Comparison of ENCODE assay signal across 25 cellular contexts in genomic region chr12:48032597-48032996, GRCh38. TPM values are rescaled to one million over a fixed set of nuclear protein-coding genes. Genes with fewer than 3 reads are reported as not detected.
DNase-seq lines count a peak whose midpoint lies in the region; ATAC-seq and TF ChIP-seq lines count a peak whose summit lies in the region.
"Had no signal": no experiment of that assay in that cellular context is flagged by ENCODE, and none has a peak within 500 bp of the region (broad histone marks: within the 10 kb centered on the region; RNA-seq: fewer than 3 reads in every experiment).

No MANE protein-coding gene starts in this region.

- DNase-seq in IMR-90 (peak; percentile 4), fibroblast of mammary gland (ENCODE audit: low read depth) (peak; percentile 4), mesendoderm (peak; percentile 45), cerebellum (ENCODE audit: low spot score) (no peak), left ventricle myocardium inferior (no peak)
- DNase-seq: C1 segment of cervical spinal cord; CD4-positive, alpha-beta memory T cell; COR-L47; DMS53; HCEC 1CT; Karpas-422; NCI-H1092; NCI-H1436; NCI-H187 treated with DMSO at 0.1 percent for 48 hours; NCI-H2171 treated with DMSO at 0.1 percent for 48 hours; NCI-H526; NCI-H82; NK-92 treated with Interleukin-12 subunit alpha and Interleukin-12 subunit beta, amount 100 ng/mL, for 24 hours; Right ventricle myocardium superior; RPMI8226 had no signal

- TF ChIP-seq CTCF in IMR-90 (conservative IDR thresholded peaks at IDR 0.05; ENCODE audit: low read depth, low read length) (no peak), fibroblast of mammary gland (conservative IDR thresholded peaks at IDR 0.05; ENCODE audit: control insufficient read depth, insufficient read depth, low read depth, low read length) (no peak), left ventricle myocardium inferior (IDR thresholded peaks at IDR 0.05; ENCODE audit: borderline replicate concordance) (no peak)

- ATAC-seq in IMR-90 (ENCODE audit: low read depth) (no peak), GM21390 (IDR thresholded peaks at IDR 0.05; ENCODE audit: unreplicated experiment) (no peak), HG03135 (IDR thresholded peaks at IDR 0.05; ENCODE audit: unreplicated experiment) (no peak)
- ATAC-seq: A549, GM23338 had no signal

- H3K36me3 ChIP-seq in IMR-90 (ENCODE audit: control insufficient read depth, insufficient read depth, low read length) (no peaks in the 10 kb centered on the region), mesendoderm (ENCODE audit: control insufficient read depth, insufficient read depth, low read length) (no peaks in the 10 kb centered on the region), left ventricle myocardium inferior (no peaks in the 10 kb centered on the region)

- no peak for TF ChIP-seq RAD21 in IMR-90 (IDR thresholded peaks at IDR 0.05; ENCODE audit: low read length)

- no peak overlapping the region for H2BK120ac ChIP-seq in IMR-90 (ENCODE audit: low read depth, low read length)
- H2BK120ac ChIP-seq in mesendoderm (ENCODE audit: low read depth, low read length) = no peak overlapping the region

- H2BK5ac ChIP-seq in IMR-90 (ENCODE audit: low read depth, low read length, poor library complexity, severe bottlenecking) (no peak overlapping the region), mesendoderm (ENCODE audit: low read length) (no peak overlapping the region)

- H4K20me1 ChIP-seq in IMR-90 (ENCODE audit: insufficient read depth, low read length) = no peaks in the 10 kb centered on the region

- H3K9me1 ChIP-seq in IMR-90 (ENCODE audit: insufficient read depth, low read length) = peaks cover 10% of the 10 kb centered on the region; the same call in 1 of the 2 replicates

- H3K56ac ChIP-seq in IMR-90 (ENCODE audit: extremely low read depth, insufficient read depth, low read length) (no peak overlapping the region), mesendoderm (ENCODE audit: low read length) (no peak overlapping the region)

- H2AK5ac ChIP-seq in IMR-90 (ENCODE audit: low read depth, low read length) (no peak overlapping the region), mesendoderm (ENCODE audit: low read length) (no peak overlapping the region)

- H3K79me1 ChIP-seq in IMR-90 (ENCODE audit: low read depth in 1 of 2, low read length in 2 of 2) (no peaks in the 10 kb centered on the region), mesendoderm (ENCODE audit: low read length) (no peaks in the 10 kb centered on the region)

- H4K91ac ChIP-seq in IMR-90 (ENCODE audit: insufficient read depth, low read depth, low read length) = no peak overlapping the region

- BruUV-seq in IMR-90 (replicated peaks; lab: Mats Ljungman, UMichigan) = no TSS peak

- intact Hi-C loops in IMR-90 (cut with micrococcal nuclease) = no loop called here
- intact Hi-C loops in left ventricle myocardium inferior (cut with micrococcal nuclease) = no loop called here

- H3K4me2 ChIP-seq in IMR-90 (ENCODE audit: low read depth, low read length) (no peak overlapping the region), mesendoderm (ENCODE audit: low read length) (no peak overlapping the region)
- H3K4me2 ChIP-seq: A549, GM23338 had no signal

- no peak overlapping the region for H4K5ac ChIP-seq in IMR-90 (ENCODE audit: low read depth, low read length)
- no peak overlapping the region for H4K5ac ChIP-seq in mesendoderm (ENCODE audit: low read length)

- H4K8ac ChIP-seq in IMR-90 (ENCODE audit: low read depth in 2 of 2, low read length in 2 of 2) = no peak overlapping the region
- no peak overlapping the region for H4K8ac ChIP-seq in mesendoderm (ENCODE audit: low read depth, low read length)

- H2AK9ac ChIP-seq in IMR-90 (replicated peaks; ENCODE audit: low read depth, low read length, poor library complexity) = no peak overlapping the region

- no peak overlapping the region for H3K4me3 ChIP-seq in IMR-90 (ENCODE audit: insufficient read depth, low read depth, low read length)
- no peak overlapping the region for H3K4me3 ChIP-seq in fibroblast of mammary gland (ENCODE audit: control insufficient read depth, low read depth, low read length)
- no peak overlapping the region for H3K4me3 ChIP-seq in mesendoderm (ENCODE audit: low read length)
- no peak overlapping the region for H3K4me3 ChIP-seq in left ventricle myocardium inferior
- H3K4me3 ChIP-seq: A549, GM23338 had no signal

- POLR2A ChIA-PET in IMR-90 (lab: Charles Lee; ENCODE audit: unreplicated experiment) = no interaction called here

- H3K79me2 ChIP-seq in mesendoderm (ENCODE audit: control insufficient read depth, insufficient read depth, low read length) = no peaks in the 10 kb centered on the region

- H3K14ac ChIP-seq in IMR-90 (replicated peaks; ENCODE audit: low read depth, low read length) = no peak overlapping the region

- CTCF ChIA-PET in IMR-90 (lab: Yijun Ruan, JAX) = interaction anchor here (0.5 to 0.7 kb wide), 2 partner anchors 9 to 45 kb away, joined by 3 to 5 read pairs; no protein-coding TSS in a partner anchor

- H3K4me1 ChIP-seq in IMR-90 (ENCODE audit: control insufficient read depth, insufficient read depth, low read length) (peaks cover 11% of the 10 kb centered on the region), mesendoderm (ENCODE audit: control insufficient read depth, low read depth, low read length) (peaks cover 7% of the 10 kb centered on the region), left ventricle myocardium inferior (peaks cover 21% of the 10 kb centered on the region)
- H3K4me1 ChIP-seq: A549 had no signal

- in situ Hi-C loops in IMR-90 (cut with MboI; ENCODE audit: low sequenced_read_pairs) = no loop called here

- H3K23ac ChIP-seq in IMR-90 (ENCODE audit: low read depth, low read length) (no peak overlapping the region), mesendoderm (ENCODE audit: low read length) (no peak overlapping the region)

- H3K9me3 ChIP-seq in IMR-90 (ENCODE audit: control insufficient read depth, insufficient read depth, low read length) = no peaks in the 10 kb centered on the region
- no peaks in the 10 kb centered on the region for H3K9me3 ChIP-seq in left ventricle myocardium inferior (replicated peaks)
- H3K9me3 ChIP-seq: A549 had no signal

- no peak for TF ChIP-seq POLR2A in IMR-90 (IDR thresholded peaks at IDR 0.05; ENCODE audit: low read depth, low read length)

- no CpG with 5 or more reads among the region's 1 CpG for WGBS in IMR-90 (ENCODE audit: extremely low coverage in 2 of 2, insufficient read length in 1 of 2), 2 experiments
- no CpG with 5 or more reads among the region's 1 CpG for WGBS in mesendoderm (ENCODE audit: extremely low coverage, insufficient coverage, low lambda C conversion rate)

- H3K9ac ChIP-seq in IMR-90 (ENCODE audit: low read depth, low read length) (no peak overlapping the region), mesendoderm (ENCODE audit: low read length) (no peak overlapping the region)

- H2AFZ ChIP-seq in IMR-90 (replicated peaks; ENCODE audit: low read length, poor library complexity) = no peak overlapping the region
- H2AFZ ChIP-seq: GM23338 had no signal

- H2BK15ac ChIP-seq in IMR-90 (ENCODE audit: low read depth, low read length) (no peak overlapping the region), mesendoderm (replicated peaks; ENCODE audit: low read depth) (no peak overlapping the region)

- H3K4ac ChIP-seq in IMR-90 (ENCODE audit: low read depth, low read length) = no peak overlapping the region
- H3K4ac ChIP-seq in mesendoderm (ENCODE audit: low read depth, low read length) = no peak overlapping the region

- dilution Hi-C loops in IMR-90 (cut with HindIII; ENCODE audit: low sequenced_read_pairs, unreplicated experiment) = no loop called here

- H3K27me3 ChIP-seq in IMR-90 (ENCODE audit: control insufficient read depth, insufficient read depth, low read length) = peaks cover 38% of the 10 kb centered on the region
- peaks cover 5% of the 10 kb centered on the region for H3K27me3 ChIP-seq in mesendoderm (ENCODE audit: insufficient read depth, low read length, poor library complexity)
- H3K27me3 ChIP-seq in left ventricle myocardium inferior (ENCODE audit: low read depth) = no peaks in the 10 kb centered on the region

- no peak overlapping the region for H2BK20ac ChIP-seq in IMR-90 (ENCODE audit: low read depth, low read length)

- no peak overlapping the region for H3K27ac ChIP-seq in IMR-90 (ENCODE audit: insufficient read depth, low read length)
- H3K27ac ChIP-seq in mesendoderm (ENCODE audit: low read depth, low read length) = no peak overlapping the region
- H3K27ac ChIP-seq in left ventricle myocardium inferior (replicated peaks) = no peak overlapping the region
- H3K27ac ChIP-seq: A549 had no signal

- H3K18ac ChIP-seq in IMR-90 (ENCODE audit: low read depth, low read length) (no peak overlapping the region), mesendoderm (ENCODE audit: low read length) (no peak overlapping the region)

TF ChIP-seq in IMR-90, 13 proteins besides CTCF, POLR2A, EP300 and RAD21:
- no peak for TF ChIP-seq ELK1 (IDR thresholded peaks at IDR 0.05; ENCODE audit: borderline replicate concordance, low read depth, low read length)
- no peak for TF ChIP-seq MAFK (IDR thresholded peaks at IDR 0.05; ENCODE audit: low read depth, low read length)
- no peak for TF ChIP-seq MXI1 (IDR thresholded peaks at IDR 0.05; ENCODE audit: borderline replicate concordance, low read depth, low read length)
- TF ChIP-seq NFE2L2 (IDR thresholded peaks at IDR 0.05; ENCODE audit: low read depth, low read length) = no peak
- no peak for TF ChIP-seq FOS (IDR thresholded peaks at IDR 0.05; ENCODE audit: low read depth, low read length)
- TF ChIP-seq, protein P1, sequence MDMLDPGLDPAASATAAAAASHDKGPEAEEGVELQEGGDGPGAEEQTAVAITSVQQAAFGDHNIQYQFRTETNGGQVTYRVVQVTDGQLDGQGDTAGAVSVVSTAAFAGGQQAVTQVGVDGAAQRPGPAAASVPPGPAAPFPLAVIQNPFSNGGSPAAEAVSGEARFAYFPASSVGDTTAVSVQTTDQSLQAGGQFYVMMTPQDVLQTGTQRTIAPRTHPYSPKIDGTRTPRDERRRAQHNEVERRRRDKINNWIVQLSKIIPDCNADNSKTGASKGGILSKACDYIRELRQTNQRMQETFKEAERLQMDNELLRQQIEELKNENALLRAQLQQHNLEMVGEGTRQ (IDR thresholded peaks at IDR 0.05; ENCODE audit: low read depth, low read length) = no peak

RNA-seq across cellular contexts. Expression of gene COL2A1, which starts 28.3 kb away (rescaled TPM):
- not detected in 2 replicates for total RNA-seq in IMR-90 (2012; rRNA removed)
- polyA plus RNA-seq in IMR-90 (2012; rRNA removed) = 0.05 TPM in 1 of 2 replicates, not detected in the other
- polyA plus RNA-seq in IMR-90 (2012; cell fraction: cytosol; rRNA removed) = 0.03 and 0.05 TPM in 2 replicates
- 0.03 and 0.05 TPM in 2 replicates for polyA plus RNA-seq in IMR-90 (2012; cell fraction: nucleus; rRNA removed; ENCODE audit: low replicate concordance)
- polyA plus RNA-seq in mesendoderm (2013, experiment 1 of 2) = 3.0 TPM
- polyA plus RNA-seq in mesendoderm (2013, experiment 2 of 2) = 2.4 TPM
- total RNA-seq in cerebellum = 11.7 TPM
- total RNA-seq in left ventricle myocardium inferior = not detected
- total RNA-seq: CD4-positive, alpha-beta memory T cell; HT-29; Right ventricle myocardium superior had no signal
- polyA plus RNA-seq: CD4-positive, alpha-beta memory T cell had no signal

Comparison
In these comparisons a context has a peak if more than half of its experiments do, and no peak if none do; other contexts are left out.
1. DNase-seq: peak in IMR-90 (single experiment), fibroblast of mammary gland (single experiment) and mesendoderm (single experiment); none in cerebellum (single experiment) and left ventricle myocardium inferior (single experiment).
2. RNA of gene COL2A1, which starts 28.3 kb away (total RNA-seq): 11.7 TPM in cerebellum (single experiment); not detected in IMR-90 and not detected in left ventricle myocardium inferior (single experiment); every median in the first group is over 10 times any median in the second.